1 cellular context compared by ENCODE assay signal in genomic region chr3:56547486-56547885, GRCh38.
TF ChIP-seq lines count a peak whose summit lies in the region.

No MANE protein-coding gene starts in this region.

TF ChIP-seq in GM23338, 12 proteins besides CTCF, POLR2A, EP300 and RAD21 (continued from another document):
- no peak for TF ChIP-seq REST (IDR thresholded peaks at IDR 0.05; ENCODE audit: unreplicated experiment)
